1 cellular context compared by ENCODE assay signal in the genomic region with DNA sequence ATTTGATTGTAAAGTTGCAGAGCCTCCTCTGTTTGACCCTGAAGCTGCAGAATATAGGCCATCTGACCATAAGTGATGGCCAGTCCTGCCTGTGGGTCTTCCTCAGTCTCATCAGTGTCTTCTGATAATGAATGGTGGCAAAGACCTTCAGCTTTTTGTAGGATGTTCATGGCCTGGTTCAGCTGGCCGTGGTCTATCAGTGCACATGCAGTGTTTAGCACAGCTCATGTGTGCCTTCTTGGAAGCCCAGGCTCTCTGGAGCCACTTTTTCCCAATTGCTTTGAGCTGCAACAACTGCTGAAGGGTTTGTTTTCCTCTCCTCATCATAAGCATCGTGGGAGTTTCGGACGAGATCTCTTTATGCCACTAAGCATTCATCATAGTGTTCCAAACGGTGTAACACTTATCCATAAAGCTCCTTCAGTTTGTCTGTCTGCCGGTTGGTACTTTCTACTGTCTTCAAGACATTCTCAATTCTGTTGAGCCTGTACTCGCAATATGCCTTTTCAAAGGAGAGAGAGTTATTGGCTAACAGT.
TF ChIP-seq lines count a peak whose summit lies in the region.

No MANE protein-coding gene starts in this region.

TF ChIP-seq in HepG2, 621 proteins besides CTCF, POLR2A, EP300 and RAD21 (continued from another document):
- TF ChIP-seq NFYB (CRISPR knock-in tag; IDR thresholded peaks at IDR 0.05) = 0 out of 2 replicates have a peak, but pooled peaks have one; percentile 5
- TF ChIP-seq ZNF567 (CRISPR knock-in tag; IDR thresholded peaks at IDR 0.05; ENCODE audit: borderline replicate concordance) = peak; percentile 9; the same call in 1 of the 2 replicates
- TF ChIP-seq ZNF598 (CRISPR knock-in tag; IDR thresholded peaks at IDR 0.05; ENCODE audit: borderline replicate concordance) = 0 out of 2 replicates have a peak, but pooled peaks have one; percentile 2
- TF ChIP-seq, protein P1, sequence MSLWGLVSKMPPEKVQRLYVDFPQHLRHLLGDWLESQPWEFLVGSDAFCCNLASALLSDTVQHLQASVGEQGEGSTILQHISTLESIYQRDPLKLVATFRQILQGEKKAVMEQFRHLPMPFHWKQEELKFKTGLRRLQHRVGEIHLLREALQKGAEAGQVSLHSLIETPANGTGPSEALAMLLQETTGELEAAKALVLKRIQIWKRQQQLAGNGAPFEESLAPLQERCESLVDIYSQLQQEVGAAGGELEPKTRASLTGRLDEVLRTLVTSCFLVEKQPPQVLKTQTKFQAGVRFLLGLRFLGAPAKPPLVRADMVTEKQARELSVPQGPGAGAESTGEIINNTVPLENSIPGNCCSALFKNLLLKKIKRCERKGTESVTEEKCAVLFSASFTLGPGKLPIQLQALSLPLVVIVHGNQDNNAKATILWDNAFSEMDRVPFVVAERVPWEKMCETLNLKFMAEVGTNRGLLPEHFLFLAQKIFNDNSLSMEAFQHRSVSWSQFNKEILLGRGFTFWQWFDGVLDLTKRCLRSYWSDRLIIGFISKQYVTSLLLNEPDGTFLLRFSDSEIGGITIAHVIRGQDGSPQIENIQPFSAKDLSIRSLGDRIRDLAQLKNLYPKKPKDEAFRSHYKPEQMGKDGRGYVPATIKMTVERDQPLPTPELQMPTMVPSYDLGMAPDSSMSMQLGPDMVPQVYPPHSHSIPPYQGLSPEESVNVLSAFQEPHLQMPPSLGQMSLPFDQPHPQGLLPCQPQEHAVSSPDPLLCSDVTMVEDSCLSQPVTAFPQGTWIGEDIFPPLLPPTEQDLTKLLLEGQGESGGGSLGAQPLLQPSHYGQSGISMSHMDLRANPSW (CRISPR knock-in tag; IDR thresholded peaks at IDR 0.05; ENCODE audit: borderline replicate concordance) = peak; percentile 74; the same call in 1 of the 2 replicates
- 0 out of 2 replicates have a peak, but pooled peaks have one; percentile 55 for TF ChIP-seq ZNF670 (CRISPR knock-in tag; IDR thresholded peaks at IDR 0.05; ENCODE audit: borderline replicate concordance)
- no peak for TF ChIP-seq NFE2 (CRISPR knock-in tag; IDR thresholded peaks at IDR 0.05)
- 0 out of 2 replicates have a peak, but pooled peaks have one; percentile 2 for TF ChIP-seq TRIM24 (CRISPR knock-in tag; IDR thresholded peaks at IDR 0.05)
